2 cellular contexts compared by ENCODE assay signal in the genomic region with DNA sequence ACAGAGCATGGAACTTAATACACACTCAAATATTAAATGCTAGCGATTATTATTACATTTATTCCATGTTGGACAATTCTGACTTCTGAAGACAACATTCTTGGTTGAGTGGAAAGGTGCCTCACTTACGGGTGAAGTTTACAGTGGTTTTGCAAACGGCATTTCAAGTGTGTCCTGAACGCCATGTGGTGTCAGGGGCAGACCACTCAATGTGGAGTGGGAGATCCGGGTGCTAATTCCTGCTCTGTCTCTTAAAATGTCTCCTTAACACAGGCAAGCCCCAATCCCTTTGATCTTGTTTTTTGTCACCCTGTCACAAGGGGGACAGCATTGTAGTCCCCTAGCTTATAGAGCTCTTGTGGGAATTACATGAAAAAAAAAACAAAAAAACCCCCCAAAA.
TF ChIP-seq lines count a peak whose summit lies in the region.

No MANE protein-coding gene starts in this region.

TF ChIP-seq in liver, 16 proteins besides CTCF, POLR2A, EP300 and RAD21:
- TF ChIP-seq, protein P1, sequence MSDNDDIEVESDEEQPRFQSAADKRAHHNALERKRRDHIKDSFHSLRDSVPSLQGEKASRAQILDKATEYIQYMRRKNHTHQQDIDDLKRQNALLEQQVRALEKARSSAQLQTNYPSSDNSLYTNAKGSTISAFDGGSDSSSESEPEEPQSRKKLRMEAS (IDR thresholded peaks at IDR 0.05), result no peak
- TF ChIP-seq, protein P2, sequence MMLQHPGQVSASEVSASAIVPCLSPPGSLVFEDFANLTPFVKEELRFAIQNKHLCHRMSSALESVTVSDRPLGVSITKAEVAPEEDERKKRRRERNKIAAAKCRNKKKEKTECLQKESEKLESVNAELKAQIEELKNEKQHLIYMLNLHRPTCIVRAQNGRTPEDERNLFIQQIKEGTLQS (IDR thresholded peaks at IDR 0.05), result no peak
- TF ChIP-seq JUND (IDR thresholded peaks at IDR 0.05), result no peak
- TF ChIP-seq SP1 (IDR thresholded peaks at IDR 0.05), result no peak
- TF ChIP-seq, protein P3, sequence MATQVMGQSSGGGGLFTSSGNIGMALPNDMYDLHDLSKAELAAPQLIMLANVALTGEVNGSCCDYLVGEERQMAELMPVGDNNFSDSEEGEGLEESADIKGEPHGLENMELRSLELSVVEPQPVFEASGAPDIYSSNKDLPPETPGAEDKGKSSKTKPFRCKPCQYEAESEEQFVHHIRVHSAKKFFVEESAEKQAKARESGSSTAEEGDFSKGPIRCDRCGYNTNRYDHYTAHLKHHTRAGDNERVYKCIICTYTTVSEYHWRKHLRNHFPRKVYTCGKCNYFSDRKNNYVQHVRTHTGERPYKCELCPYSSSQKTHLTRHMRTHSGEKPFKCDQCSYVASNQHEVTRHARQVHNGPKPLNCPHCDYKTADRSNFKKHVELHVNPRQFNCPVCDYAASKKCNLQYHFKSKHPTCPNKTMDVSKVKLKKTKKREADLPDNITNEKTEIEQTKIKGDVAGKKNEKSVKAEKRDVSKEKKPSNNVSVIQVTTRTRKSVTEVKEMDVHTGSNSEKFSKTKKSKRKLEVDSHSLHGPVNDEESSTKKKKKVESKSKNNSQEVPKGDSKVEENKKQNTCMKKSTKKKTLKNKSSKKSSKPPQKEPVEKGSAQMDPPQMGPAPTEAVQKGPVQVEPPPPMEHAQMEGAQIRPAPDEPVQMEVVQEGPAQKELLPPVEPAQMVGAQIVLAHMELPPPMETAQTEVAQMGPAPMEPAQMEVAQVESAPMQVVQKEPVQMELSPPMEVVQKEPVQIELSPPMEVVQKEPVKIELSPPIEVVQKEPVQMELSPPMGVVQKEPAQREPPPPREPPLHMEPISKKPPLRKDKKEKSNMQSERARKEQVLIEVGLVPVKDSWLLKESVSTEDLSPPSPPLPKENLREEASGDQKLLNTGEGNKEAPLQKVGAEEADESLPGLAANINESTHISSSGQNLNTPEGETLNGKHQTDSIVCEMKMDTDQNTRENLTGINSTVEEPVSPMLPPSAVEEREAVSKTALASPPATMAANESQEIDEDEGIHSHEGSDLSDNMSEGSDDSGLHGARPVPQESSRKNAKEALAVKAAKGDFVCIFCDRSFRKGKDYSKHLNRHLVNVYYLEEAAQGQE (IDR thresholded peaks at IDR 0.05), result no peak
- no peak for TF ChIP-seq YY1 (IDR thresholded peaks at IDR 0.05)
- no peak for TF ChIP-seq GABPA (IDR thresholded peaks at IDR 0.05 in 1 of 2, conservative IDR thresholded peaks at IDR 0.05 in 1 of 2)
- TF ChIP-seq, protein P4, sequence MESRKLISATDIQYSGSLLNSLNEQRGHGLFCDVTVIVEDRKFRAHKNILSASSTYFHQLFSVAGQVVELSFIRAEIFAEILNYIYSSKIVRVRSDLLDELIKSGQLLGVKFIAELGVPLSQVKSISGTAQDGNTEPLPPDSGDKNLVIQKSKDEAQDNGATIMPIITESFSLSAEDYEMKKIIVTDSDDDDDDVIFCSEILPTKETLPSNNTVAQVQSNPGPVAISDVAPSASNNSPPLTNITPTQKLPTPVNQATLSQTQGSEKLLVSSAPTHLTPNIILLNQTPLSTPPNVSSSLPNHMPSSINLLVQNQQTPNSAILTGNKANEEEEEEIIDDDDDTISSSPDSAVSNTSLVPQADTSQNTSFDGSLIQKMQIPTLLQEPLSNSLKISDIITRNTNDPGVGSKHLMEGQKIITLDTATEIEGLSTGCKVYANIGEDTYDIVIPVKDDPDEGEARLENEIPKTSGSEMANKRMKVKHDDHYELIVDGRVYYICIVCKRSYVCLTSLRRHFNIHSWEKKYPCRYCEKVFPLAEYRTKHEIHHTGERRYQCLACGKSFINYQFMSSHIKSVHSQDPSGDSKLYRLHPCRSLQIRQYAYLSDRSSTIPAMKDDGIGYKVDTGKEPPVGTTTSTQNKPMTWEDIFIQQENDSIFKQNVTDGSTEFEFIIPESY (IDR thresholded peaks at IDR 0.05), result no peak
- no peak for TF ChIP-seq NR2F2 (IDR thresholded peaks at IDR 0.05)
- no peak for TF ChIP-seq FOXA2 (IDR thresholded peaks at IDR 0.05)
- no peak for TF ChIP-seq HNF4G (IDR thresholded peaks at IDR 0.05)
- no peak for TF ChIP-seq EGR1 (IDR thresholded peaks at IDR 0.05; ENCODE audit: low read depth in 2 of 2)
- no peak for TF ChIP-seq RXRA (IDR thresholded peaks at IDR 0.05)
- TF ChIP-seq HNF4A (conservative IDR thresholded peaks at IDR 0.05), result no peak
- no peak for TF ChIP-seq TAF1 (conservative IDR thresholded peaks at IDR 0.05)
- no peak for TF ChIP-seq FOXA1 (IDR thresholded peaks at IDR 0.05)

TF ChIP-seq in HepG2, 621 proteins besides CTCF, POLR2A, EP300 and RAD21:
- TF ChIP-seq ZNF607 (CRISPR knock-in tag; IDR thresholded peaks at IDR 0.05; ENCODE audit: borderline replicate concordance) (no peak), ZNF10 (CRISPR knock-in tag; IDR thresholded peaks at IDR 0.05; ENCODE audit: borderline replicate concordance, low read depth) (no peak), NCOR1 (IDR thresholded peaks at IDR 0.05; ENCODE audit: borderline replicate concordance, low read length) (no peak), HNRNPH1 (optimal IDR thresholded peaks at IDR 0.05; ENCODE audit: low read depth, low read length) (no peak), ERF (CRISPR knock-in tag; IDR thresholded peaks at IDR 0.05) (no peak), DNMT1 (CRISPR knock-in tag; IDR thresholded peaks at IDR 0.05) (no peak), FOXA1 (IDR thresholded peaks at IDR 0.05) (no peak), FOXA1 (CRISPR knock-in tag; IDR thresholded peaks at IDR 0.05) (no peak), MATR3 (CRISPR knock-in tag; IDR thresholded peaks at IDR 0.05) (no peak), ZNF777 (CRISPR knock-in tag; IDR thresholded peaks at IDR 0.05) (no peak), ZNF75D (CRISPR knock-in tag; IDR thresholded peaks at IDR 0.05; ENCODE audit: borderline replicate concordance) (no peak)
